Comparison of ENCODE assay signal across 7 cellular contexts in genomic region chr19:2456301-2456570, GRCh38. TPM values are rescaled to one million over a fixed set of nuclear protein-coding genes. Genes with fewer than 3 reads are reported as not detected.
DNase-seq lines count a peak whose midpoint lies in the region; ATAC-seq and TF ChIP-seq lines count a peak whose summit lies in the region.

No MANE protein-coding gene starts in this region.

- intact Hi-C loops in esophagus squamous epithelium (cut with DNase I), result no loop called here

- peak overlapping the region; percentile 81 for H3K4me2 ChIP-seq in OCI-LY1 (ENCODE audit: low read length)
- H3K4me2 ChIP-seq in trophoblast cell (ENCODE audit: low read length), result peak overlapping the region; percentile 93

- TF ChIP-seq CTCF in OCI-LY1 (IDR thresholded peaks at IDR 0.05; ENCODE audit: low read length), result no peak
- TF ChIP-seq CTCF in esophagus squamous epithelium (IDR thresholded peaks at IDR 0.05), result no peak

- WGBS in esophagus squamous epithelium, 2 donors, result 0% methylated on average over 1 of the region's 26 CpGs; no CpG with 5 or more reads in 1 of the 2 donors
- no CpG with 5 or more reads among the region's 26 CpGs for WGBS in trophoblast cell (ENCODE audit: extremely low coverage, insufficient coverage, insufficient read length)

- H3K4me3 ChIP-seq in OCI-LY1 (ENCODE audit: low read depth, low read length, poor library complexity, severe bottlenecking) (peak overlapping the region; percentile 82), esophagus squamous epithelium (peak overlapping the region; percentile 83 to 100 (median 98)), trophoblast cell (ENCODE audit: low read depth, low read length) (peak overlapping the region; percentile 96)

- no peaks in the 10 kb centered on the region for H3K9me3 ChIP-seq in OCI-LY1 (ENCODE audit: low read length)
- H3K9me3 ChIP-seq in esophagus squamous epithelium, result no peaks in the 10 kb centered on the region
- no peaks in the 10 kb centered on the region for H3K9me3 ChIP-seq in trophoblast cell (ENCODE audit: insufficient read depth, low read depth, low read length)

- H3K27me3 ChIP-seq in OCI-LY1 (ENCODE audit: insufficient read depth, low read length), result no peaks in the 10 kb centered on the region
- H3K27me3 ChIP-seq in esophagus squamous epithelium, result no peaks in the 10 kb centered on the region
- H3K27me3 ChIP-seq in trophoblast cell (ENCODE audit: insufficient read depth, low read length), result no peaks in the 10 kb centered on the region

- peaks cover 33% of the 10 kb centered on the region for H3K4me1 ChIP-seq in OCI-LY1 (ENCODE audit: insufficient read depth, low read length, severe bottlenecking)
- peaks cover 7 to 29% (median 9%) of the 10 kb centered on the region in 3 donors for H3K4me1 ChIP-seq in esophagus squamous epithelium
- H3K4me1 ChIP-seq in trophoblast cell (ENCODE audit: control insufficient read depth in 1 of 2, insufficient read depth in 2 of 2, low read length in 2 of 2), result peaks cover 15 to 20% of the 10 kb centered on the region in 2 experiments

- H2AK5ac ChIP-seq in trophoblast cell (ENCODE audit: low read length), result peak overlapping the region; percentile 88

- peak overlapping the region; percentile 100 for H3K4ac ChIP-seq in trophoblast cell (ENCODE audit: low read depth, low read length)

- H4K12ac ChIP-seq in trophoblast cell (ENCODE audit: low read depth, low read length), result peak overlapping the region; percentile 86

- H3K79me2 ChIP-seq in OCI-LY1 (ENCODE audit: insufficient read depth, low read length) (peaks cover 37% of the 10 kb centered on the region), trophoblast cell (ENCODE audit: control insufficient read depth, insufficient read depth, low read length, poor library complexity) (peaks cover 46% of the 10 kb centered on the region)

- ATAC-seq in GM21737 (IDR thresholded peaks at IDR 0.05; ENCODE audit: unreplicated experiment), result peak; percentile 22

- H2BK120ac ChIP-seq in trophoblast cell (ENCODE audit: insufficient read depth, low read length, poor library complexity), result peak overlapping the region; percentile 83

- H3K27ac ChIP-seq in OCI-LY1 (ENCODE audit: low read depth, low read length, poor library complexity, severe bottlenecking), result peak overlapping the region; percentile 20
- peak overlapping the region; percentile 79 to 88 (median 84) for H3K27ac ChIP-seq in esophagus squamous epithelium
- H3K27ac ChIP-seq in trophoblast cell (ENCODE audit: low read depth, low read length), result peak overlapping the region; percentile 66

- H3K18ac ChIP-seq in trophoblast cell (ENCODE audit: low read length), result peak overlapping the region; percentile 96

- H4K20me1 ChIP-seq in OCI-LY1 (ENCODE audit: insufficient read depth, low read length), result no peaks in the 10 kb centered on the region

- peaks cover 14% of the 10 kb centered on the region for H3K79me1 ChIP-seq in trophoblast cell (ENCODE audit: low read length)

- H2AFZ ChIP-seq in OCI-LY1 (ENCODE audit: low read length) (no peak overlapping the region), trophoblast cell (ENCODE audit: insufficient read depth, low read length, poor library complexity) (peak overlapping the region; percentile 93)

- H3F3A ChIP-seq in OCI-LY1 (ENCODE audit: insufficient read depth, low read length), result no peaks in the 10 kb centered on the region

- no peak overlapping the region for H3K23ac ChIP-seq in trophoblast cell (ENCODE audit: low read length)

- DNase-seq in esophagus squamous epithelium (lab: John Stamatoyannopoulos, UW) (no peak), trophoblast cell (no peak), NCI-H2107 treated with DMSO at 0.1 percent for 48 hours (lab: John Stamatoyannopoulos, UW; ENCODE audit: unreplicated experiment) (no peak), HPDE6-E6E7 (ENCODE audit: extremely low spot score) (no peak)
- DNase-seq in stimulated activated CD4-positive, alpha-beta T cell treated with anti-CD3 and anti-CD28 coated beads, Interleukin-2, amount 100 ng/mL, for 24 hours, result no peak

- peak overlapping the region; percentile 86 for H4K8ac ChIP-seq in trophoblast cell (ENCODE audit: low read depth, low read length)

- peak in 1 of 4 donors; percentile 26 for TF ChIP-seq POLR2A in esophagus squamous epithelium (IDR thresholded peaks at IDR 0.05)

- H3K9me2 ChIP-seq in OCI-LY1 (ENCODE audit: low read depth, low read length), result no peaks in the 10 kb centered on the region

- no peak overlapping the region for H2BK12ac ChIP-seq in trophoblast cell (ENCODE audit: low read length)

- peak overlapping the region; percentile 85 for H2BK5ac ChIP-seq in trophoblast cell (ENCODE audit: low read depth, low read length, poor library complexity)

- peak overlapping the region; percentile 93 for H3K9ac ChIP-seq in OCI-LY1 (ENCODE audit: low read length)
- peak overlapping the region; percentile 99 for H3K9ac ChIP-seq in trophoblast cell (ENCODE audit: low read length)

- peaks cover 4% of the 10 kb centered on the region; the same call in 1 of the 2 replicates for H3K36me3 ChIP-seq in OCI-LY1 (ENCODE audit: insufficient read depth, low read length)
- peaks cover 0 to 10% (median 0%) of the 10 kb centered on the region in 3 donors for H3K36me3 ChIP-seq in esophagus squamous epithelium
- H3K36me3 ChIP-seq in trophoblast cell (ENCODE audit: control insufficient read depth in 1 of 2, insufficient read depth in 2 of 2, low read length in 2 of 2), result peaks cover 13 to 21% of the 10 kb centered on the region in 2 experiments

- peak overlapping the region; percentile 97 for H3K14ac ChIP-seq in trophoblast cell (ENCODE audit: low read length)

- H4K91ac ChIP-seq in trophoblast cell (ENCODE audit: low read depth, low read length), result peak overlapping the region; percentile 97

RNA-seq across cellular contexts. Expression of gene LMNB2, which starts 0.5 kb away (rescaled TPM):
- total RNA-seq in esophagus squamous epithelium, result 10 to 100 TPM; 38.7 to 93.3 (median 61.4) TPM
- polyA plus RNA-seq in trophoblast cell (2013), result 103 and 105 TPM in 2 replicates

RNA-seq across cellular contexts. Expression of gene GADD45B, which starts 19.7 kb away (rescaled TPM):
- total RNA-seq in esophagus squamous epithelium, result 10 to 100 TPM; 21.6 to 40.1 (median 28.7) TPM
- polyA plus RNA-seq in trophoblast cell (2013), result 89.4 and 93.2 TPM in 2 replicates

RNA-seq across cellular contexts. Expression of gene TIMM13, which starts 28.9 kb away (rescaled TPM):
- 10 to 100 TPM; 46.2 to 65.7 (median 53.8) TPM for total RNA-seq in esophagus squamous epithelium
- polyA plus RNA-seq in trophoblast cell (2013), result 79.5 and 82.1 TPM in 2 replicates

Comparison
In these comparisons a context has a peak if more than half of its experiments do, and no peak if none do; other contexts are left out.
1. H3K27ac ChIP-seq: peak in every context shown above with its lines; median percentile 84 in esophagus squamous epithelium; 66 in trophoblast cell; 20 in OCI-LY1.